Comparison of ENCODE assay signal across 16 cellular contexts in genomic region chr19:38988632-38989031, GRCh38. TPM values are rescaled to one million over a fixed set of nuclear protein-coding genes. Genes with fewer than 3 reads are reported as not detected.
"Had no signal": no experiment of that assay in that cellular context is flagged by ENCODE, and none has a peak within 500 bp of the region (broad histone marks: within the 10 kb centered on the region; RNA-seq: fewer than 3 reads in every experiment).

No MANE protein-coding gene starts in this region.

- H3K27ac Mint-ChIP-seq: activated CD8-positive, alpha-beta memory T cell treated with anti-CD3 and anti-CD28 coated beads, Interleukin-2, amount 10 ng/mL, durations not matched to agents 7 days and 5 days; activated T-cell treated with anti-CD3 and anti-CD28 coated beads, Interleukin-2, amount 50 U/mL, for 24 hours; immature natural killer cell had no signal

- H3K4me3 ChIP-seq: coronary artery had no signal

- H3K36me3 ChIP-seq: neutrophil had no signal

- DNase-seq: activated CD4-positive, alpha-beta T cell treated with anti-CD3 and anti-CD28 coated beads for 1 hour; activated CD4-positive, alpha-beta T cell treated with anti-CD3 and anti-CD28 coated beads, Interleukin-2, amount 50 U/mL, for 48 hours; activated CD8-positive, alpha-beta memory T cell treated with anti-CD3 and anti-CD28 coated beads, Interleukin-2, amount 10 ng/mL, durations not matched to agents 7 days and 5 days; activated effector memory CD4-positive, alpha-beta T cell treated with Interleukin-2 at 50 U/mL for 16 hours; activated naive CD4-positive, alpha-beta T cell treated with anti-CD3 and anti-CD28 coated beads, Interleukin-2, amount 50 U/mL, for 16 hours; activated T-cell treated with anti-CD3 and anti-CD28 coated beads, Interleukin-2, amount 50 U/mL, for 24 hours; central memory CD4-positive, alpha-beta T cell; effector CD8-positive, alpha-beta T cell; foreskin melanocyte; immature natural killer cell; midbrain; stimulated activated naive CD8-positive, alpha-beta T cell treated with anti-CD3 and anti-CD28 coated beads, Interleukin-15, Interleukin-2, amounts not matched to agents 100 U/mL and 50 U/mL, for 24 hours had no signal

- H3K9me3 ChIP-seq: neutrophil had no signal

- H3K27ac ChIP-seq: coronary artery, epithelial cell of prostate, neutrophil had no signal

- H3K4me1 Mint-ChIP-seq: activated CD8-positive, alpha-beta memory T cell treated with anti-CD3 and anti-CD28 coated beads, Interleukin-2, amount 10 ng/mL, durations not matched to agents 7 days and 5 days; immature natural killer cell had no signal

- H3K36me3 Mint-ChIP-seq: activated CD8-positive, alpha-beta memory T cell treated with anti-CD3 and anti-CD28 coated beads, Interleukin-2, amount 10 ng/mL, durations not matched to agents 7 days and 5 days had no signal

- ATAC-seq: activated CD8-positive, alpha-beta memory T cell treated with anti-CD3 and anti-CD28 coated beads, Interleukin-2, amount 10 ng/mL, durations not matched to agents 7 days and 5 days; stimulated activated naive CD8-positive, alpha-beta T cell treated with anti-CD3 and anti-CD28 coated beads, Interleukin-15, Interleukin-2, amounts not matched to agents 100 U/mL and 50 U/mL, for 24 hours had no signal

- H3K4me3 Mint-ChIP-seq: activated CD8-positive, alpha-beta memory T cell treated with anti-CD3 and anti-CD28 coated beads, Interleukin-2, amount 10 ng/mL, durations not matched to agents 7 days and 5 days; activated T-cell treated with anti-CD3 and anti-CD28 coated beads, Interleukin-2, amount 50 U/mL, for 24 hours; immature natural killer cell had no signal

RNA-seq across cellular contexts. Expression of gene FBXO17, which starts 13.1 kb away (rescaled TPM):
- total RNA-seq: T-helper 1 cell treated with Interleukin-12 subunit alpha and Interleukin-12 subunit beta and Interleukin-4 antibody, amounts not matched to agents 30 ng/mL and 1 ng/mL, for 36 hours had no signal
- polyA plus RNA-seq: immature natural killer cell had no signal

RNA-seq across cellular contexts. Expression of gene FBXO27, which starts 43.7 kb away (rescaled TPM):
- total RNA-seq: T-helper 1 cell treated with Interleukin-12 subunit alpha and Interleukin-12 subunit beta and Interleukin-4 antibody, amounts not matched to agents 30 ng/mL and 1 ng/mL, for 36 hours had no signal
